14 cellular contexts compared by ENCODE assay signal in the genomic region with DNA sequence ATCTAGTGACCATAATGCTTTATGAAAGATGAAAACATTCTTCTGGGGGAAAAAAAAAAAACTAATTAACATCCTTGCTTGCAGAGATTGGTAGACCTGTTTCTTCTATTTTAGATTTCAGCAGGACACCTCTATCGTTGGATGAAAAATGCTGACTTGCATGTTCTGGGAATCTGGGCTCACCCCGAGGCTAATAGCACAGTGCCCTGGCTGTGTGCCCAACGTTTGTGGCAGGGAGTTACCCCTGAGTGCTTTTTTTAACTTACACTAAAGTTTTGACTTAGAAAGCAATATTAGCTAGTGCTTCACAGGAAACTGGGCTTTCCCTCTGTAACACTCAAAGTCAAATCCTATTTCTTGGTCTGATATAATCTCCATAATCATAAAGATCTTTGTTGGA.
DNase-seq lines count a peak whose midpoint lies in the region; ATAC-seq, FAIRE-seq and TF ChIP-seq lines count a peak whose summit lies in the region.
"Had no signal": no experiment of that assay in that cellular context is flagged by ENCODE, and none has a peak within 500 bp of the region (broad histone marks: within the 10 kb centered on the region; RNA-seq: fewer than 3 reads in every experiment).

No MANE protein-coding gene starts in this region.

- ATAC-seq in GM18870 (IDR thresholded peaks at IDR 0.05; ENCODE audit: unreplicated experiment), result no peak
- ATAC-seq: activated T-cell treated with anti-CD3 and anti-CD28 coated beads, Interleukin-2, amount 50 U/mL, for 72 hours had no signal

- FAIRE-seq in GM19239 (lab: Jason Lieb, UNC), result no peak
- FAIRE-seq: bronchial epithelial cell, D721Med had no signal

- no peaks in the 10 kb centered on the region for H3K9me3 ChIP-seq in colonic mucosa

- intact Hi-C loops in colonic mucosa (cut with DNase I), result no loop called here

- no peaks in the 10 kb centered on the region for H3K4me1 ChIP-seq in colonic mucosa

- no peaks in the 10 kb centered on the region for H3K36me3 ChIP-seq in colonic mucosa

- H3K9ac ChIP-seq in colonic mucosa (ENCODE audit: low read depth in 2 of 2, low read length in 2 of 2), result no peak overlapping the region

- TF ChIP-seq CTCF in colonic mucosa (IDR thresholded peaks at IDR 0.05), result no peak
- TF ChIP-seq CTCF in retinal pigment epithelial cell (conservative IDR thresholded peaks at IDR 0.05; ENCODE audit: low read depth, low read length), result no peak

- H3K27me3 ChIP-seq in colonic mucosa, result no peaks in the 10 kb centered on the region

- peak; percentile 14 for DNase-seq in DMS 273 (lab: John Stamatoyannopoulos, UW; ENCODE audit: unreplicated experiment)
- no peak for DNase-seq in DMS 273 treated with DMSO at 0.1 percent for 48 hours (lab: John Stamatoyannopoulos, UW)
- DNase-seq in M059J (ENCODE audit: low read depth), result peak; percentile 75
- DNase-seq in colonic mucosa, result peak; percentile 23
- DNase-seq in retinal pigment epithelial cell (ENCODE audit: low read depth), result peak; percentile 49
- no peak for DNase-seq in GM19239 (ENCODE audit: insufficient read length, low spot score)
- no peak for DNase-seq in NCI-H226
- DNase-seq: activated T-cell treated with anti-CD3 and anti-CD28 coated beads, Interleukin-2, amount 50 U/mL, for 72 hours; erythroblast; immature natural killer cell had no signal

- H3K27ac ChIP-seq in colonic mucosa, result no peak overlapping the region
- H3K27ac ChIP-seq: 22Rv1 had no signal

- H3K4me3 ChIP-seq in colonic mucosa, result no peak overlapping the region
- H3K4me3 ChIP-seq in retinal pigment epithelial cell (ENCODE audit: low read length), result no peak overlapping the region

Comparison
In these comparisons a context has a peak if more than half of its experiments do, and no peak if none do; other contexts are left out.
1. DNase-seq: peak in DMS 273 (single experiment), M059J (single experiment), colonic mucosa (single experiment) and retinal pigment epithelial cell (single experiment); none in DMS 273 treated with DMSO at 0.1 percent for 48 hours (single experiment), GM19239 (single experiment) and NCI-H226 (single experiment).